Comparison of ENCODE assay signal across 16 cellular contexts in genomic region chr10:80160361-80161128, GRCh38. TPM values are rescaled to one million over a fixed set of nuclear protein-coding genes. Genes with fewer than 3 reads are reported as not detected.
DNase-seq lines count a peak whose midpoint lies in the region; ATAC-seq lines count a peak whose summit lies in the region.
"Had no signal": no experiment of that assay in that cellular context is flagged by ENCODE, and none has a peak within 500 bp of the region (broad histone marks: within the 10 kb centered on the region; RNA-seq: fewer than 3 reads in every experiment).

No MANE protein-coding gene starts in this region.

- H3K27me3 ChIP-seq in subcutaneous abdominal adipose tissue (ENCODE audit: control insufficient read depth in 5 of 5, insufficient read depth in 4 of 5, low read length in 5 of 5) = no peaks in the 10 kb centered on the region
- H3K27me3 ChIP-seq: upper lobe of right lung had no signal

- H3K4me1 Mint-ChIP-seq in activated T-cell treated with anti-CD3 and anti-CD28 coated beads, Interleukin-2, amount 50 U/mL, for 72 hours (ENCODE audit: low read depth) = peaks cover 17% of the 10 kb centered on the region
- H3K4me1 Mint-ChIP-seq in activated T-helper 17 cell treated with anti-CD3 and anti-CD28 coated beads, Interleukin-2, amount 50 U/mL, for 72 hours = peaks cover 24% of the 10 kb centered on the region
- H3K4me1 Mint-ChIP-seq in memory B cell = no peaks in the 10 kb centered on the region

- H3K4me3 ChIP-seq in subcutaneous abdominal adipose tissue (ENCODE audit: low read depth in 1 of 5, low read length in 5 of 5) = no peak overlapping the region
- H3K4me3 ChIP-seq: upper lobe of right lung had no signal

- H3K27me3 Mint-ChIP-seq in activated T-cell treated with anti-CD3 and anti-CD28 coated beads, Interleukin-2, amount 50 U/mL, for 72 hours (ENCODE audit: low read depth) = no peaks in the 10 kb centered on the region
- H3K27me3 Mint-ChIP-seq in activated T-helper 17 cell treated with anti-CD3 and anti-CD28 coated beads, Interleukin-2, amount 50 U/mL, for 72 hours = no peaks in the 10 kb centered on the region
- no peaks in the 10 kb centered on the region for H3K27me3 Mint-ChIP-seq in memory B cell

- no peak overlapping the region for H3K9ac ChIP-seq in subcutaneous abdominal adipose tissue (ENCODE audit: low read length in 5 of 5)

- peak overlapping the region; percentile 91 for H3K27ac ChIP-seq in subcutaneous abdominal adipose tissue (ENCODE audit: low read depth, low read length)

- no peaks in the 10 kb centered on the region for H3K9me3 Mint-ChIP-seq in activated T-cell treated with anti-CD3 and anti-CD28 coated beads, Interleukin-2, amount 50 U/mL, for 72 hours
- no peaks in the 10 kb centered on the region for H3K9me3 Mint-ChIP-seq in activated T-helper 17 cell treated with anti-CD3 and anti-CD28 coated beads, Interleukin-2, amount 50 U/mL, for 72 hours
- no peaks in the 10 kb centered on the region for H3K9me3 Mint-ChIP-seq in memory B cell

- no peaks in the 10 kb centered on the region for H3K9me3 ChIP-seq in subcutaneous abdominal adipose tissue (ENCODE audit: control insufficient read depth in 5 of 5, low read length in 5 of 5)
- H3K9me3 ChIP-seq: upper lobe of right lung had no signal

- DNase-seq in activated T-cell treated with anti-CD3 and anti-CD28 coated beads, Interleukin-2, amount 50 U/mL, for 72 hours = no peak
- DNase-seq in activated T-cell treated with anti-CD3 and anti-CD28 coated beads, Interleukin-2, amount 50 U/mL, for 1 hour = no peak
- DNase-seq in memory B cell (ENCODE audit: low spot score in 2 of 2) (no peak), SKM-1 (lab: John Stamatoyannopoulos, UW; ENCODE audit: unreplicated experiment) (no peak), medulla oblongata (ENCODE audit: extremely low spot score) (no peak)
- DNase-seq: activated CD4-positive, alpha-beta T cell treated with anti-CD3 and anti-CD28 coated beads, Interleukin-2, amount 50 U/mL, for 4 hours; amniotic stem cell; DMS 273 treated with DMSO at 0.1 percent for 48 hours; foreskin melanocyte; OCI-M1; T-helper 1 cell; upper lobe of right lung had no signal

- peaks cover 0 to 98% (median 87%) of the 10 kb centered on the region in 5 donors for H3K36me3 ChIP-seq in subcutaneous abdominal adipose tissue (ENCODE audit: control insufficient read depth in 5 of 5, insufficient read depth in 5 of 5, low read length in 5 of 5)

- H3K36me3 Mint-ChIP-seq in activated T-cell treated with anti-CD3 and anti-CD28 coated beads, Interleukin-2, amount 50 U/mL, for 72 hours (ENCODE audit: insufficient read depth in 2 of 2) = peaks cover 17 to 37% of the 10 kb centered on the region in 2 donors
- H3K36me3 Mint-ChIP-seq in activated T-helper 17 cell treated with anti-CD3 and anti-CD28 coated beads, Interleukin-2, amount 50 U/mL, for 72 hours (ENCODE audit: low read depth) = peaks cover 100% of the 10 kb centered on the region
- peaks cover 57% of the 10 kb centered on the region for H3K36me3 Mint-ChIP-seq in memory B cell

- H3K27ac Mint-ChIP-seq in activated T-cell treated with anti-CD3 and anti-CD28 coated beads, Interleukin-2, amount 50 U/mL, for 72 hours = peak overlapping the region; percentile 17
- H3K27ac Mint-ChIP-seq in activated T-helper 17 cell treated with anti-CD3 and anti-CD28 coated beads, Interleukin-2, amount 50 U/mL, for 72 hours = peak overlapping the region; percentile 65
- H3K27ac Mint-ChIP-seq in memory B cell = peak overlapping the region; percentile 86

- H3K4me3 Mint-ChIP-seq in activated T-cell treated with anti-CD3 and anti-CD28 coated beads, Interleukin-2, amount 50 U/mL, for 72 hours = no peak overlapping the region
- no peak overlapping the region for H3K4me3 Mint-ChIP-seq in activated T-helper 17 cell treated with anti-CD3 and anti-CD28 coated beads, Interleukin-2, amount 50 U/mL, for 72 hours
- no peak overlapping the region for H3K4me3 Mint-ChIP-seq in memory B cell

- ATAC-seq in activated T-cell treated with anti-CD3 and anti-CD28 coated beads, Interleukin-2, amount 50 U/mL, for 72 hours (replicated peaks in 1 of 2) = no peak
- ATAC-seq in activated T-helper 17 cell treated with anti-CD3 and anti-CD28 coated beads, Interleukin-2, amount 50 U/mL, for 72 hours (replicated peaks) = no peak
- no peak for ATAC-seq in memory B cell (ENCODE audit: low read depth)
- no peak for ATAC-seq in GM18909 (IDR thresholded peaks at IDR 0.05; ENCODE audit: poor library complexity, unreplicated experiment)
- ATAC-seq: upper lobe of right lung had no signal

- H3K4me1 ChIP-seq in subcutaneous abdominal adipose tissue (ENCODE audit: control insufficient read depth in 5 of 5, insufficient read depth in 5 of 5, low read length in 5 of 5) = peaks cover 34 to 89% (median 63%) of the 10 kb centered on the region in 5 donors

RNA-seq across cellular contexts. Expression of gene PLAC9, which starts 28.0 kb away (rescaled TPM):
- not detected for total RNA-seq in activated T-cell treated with anti-CD3 and anti-CD28 coated beads, Interleukin-2, amount 50 U/mL, for 72 hours
- total RNA-seq in activated T-helper 17 cell treated with anti-CD3 and anti-CD28 coated beads, Interleukin-2, amount 50 U/mL, for 72 hours = not detected
- total RNA-seq: A673 had no signal

RNA-seq across cellular contexts. Expression of gene ANXA11, which starts 44.8 kb away (rescaled TPM):
- 100 to 1,000 TPM; 207 to 229 TPM for total RNA-seq in activated T-cell treated with anti-CD3 and anti-CD28 coated beads, Interleukin-2, amount 50 U/mL, for 72 hours
- 100 to 1,000 TPM; 184 to 275 TPM for total RNA-seq in activated T-helper 17 cell treated with anti-CD3 and anti-CD28 coated beads, Interleukin-2, amount 50 U/mL, for 72 hours

Comparison
In these comparisons a context has a peak if more than half of its experiments do, and no peak if none do; other contexts are left out.
1. H3K27ac Mint-ChIP-seq: peak in every context shown above with its lines; median percentile 86 in memory B cell; 65 in activated T-helper 17 cell treated with anti-CD3 and anti-CD28 coated beads, Interleukin-2, amount 50 U/mL, for 72 hours; 17 in activated T-cell treated with anti-CD3 and anti-CD28 coated beads, Interleukin-2, amount 50 U/mL, for 72 hours.